10 cellular contexts compared by ENCODE assay signal in the genomic region with DNA sequence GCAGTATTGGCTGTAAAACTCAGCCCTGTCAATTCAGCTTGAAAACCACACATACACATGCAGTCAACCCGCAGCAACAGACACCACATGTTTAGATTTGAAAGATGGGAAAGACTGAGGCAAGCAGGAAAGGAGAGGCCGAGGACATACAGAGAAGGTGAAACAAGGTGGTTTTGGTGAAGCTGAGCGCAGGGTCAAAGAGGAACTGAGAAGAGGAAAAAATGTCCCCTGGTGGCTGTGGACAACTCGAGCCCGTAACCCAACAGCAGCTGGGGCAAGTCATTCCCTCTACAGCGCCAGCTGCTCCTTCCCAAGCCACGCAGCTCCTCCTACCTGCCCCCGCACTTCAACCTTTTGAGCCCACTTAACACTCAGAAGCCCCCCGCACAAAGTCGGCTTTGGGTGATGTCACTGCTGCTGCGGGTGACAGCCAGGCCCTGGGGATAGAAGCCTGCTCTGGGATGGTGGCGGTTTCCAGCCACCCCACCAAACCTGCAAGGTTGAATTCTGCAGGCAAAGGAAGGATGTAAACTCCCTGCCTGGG.
DNase-seq lines count a peak whose midpoint lies in the region; ATAC-seq, FAIRE-seq and TF ChIP-seq lines count a peak whose summit lies in the region.
"Had no signal": no experiment of that assay in that cellular context is flagged by ENCODE, and none has a peak within 500 bp of the region (broad histone marks: within the 10 kb centered on the region; RNA-seq: fewer than 3 reads in every experiment).

No MANE protein-coding gene starts in this region.

- ATAC-seq in HG03039 (IDR thresholded peaks at IDR 0.05; ENCODE audit: unreplicated experiment), result peak; percentile 60
- no peak for ATAC-seq in K562

- peaks cover 64% of the 10 kb centered on the region for H3K27me3 Mint-ChIP-seq in activated naive CD4-positive, alpha-beta T cell treated with anti-CD3 and anti-CD28 coated beads, Interleukin-2, amount 10 ng/mL, durations not matched to agents 7 days and 5 days

- CTCF ChIA-PET in K562 (lab: Yijun Ruan, JAX; ENCODE audit: low intra/inter-chr PET ratio), result no interaction called here
- CTCF ChIA-PET in activated naive CD4-positive, alpha-beta T cell treated with anti-CD3 and anti-CD28 coated beads, Interleukin-2, amount 10 ng/mL, durations not matched to agents 7 days and 5 days (lab: Charles Lee), result interaction anchor here (0.8 kb wide), 1 partner anchor 72 kb away, joined by 4 read pairs; no protein-coding TSS in a partner anchor

- no peak overlapping the region for H3K4me3 Mint-ChIP-seq in activated naive CD4-positive, alpha-beta T cell treated with anti-CD3 and anti-CD28 coated beads, Interleukin-2, amount 10 ng/mL, durations not matched to agents 7 days and 5 days

- H3K79me2 ChIP-seq in K562 (ENCODE audit: control insufficient read depth, insufficient read depth, low read length) (no peaks in the 10 kb centered on the region), smooth muscle cell (ENCODE audit: low read depth) (no peaks in the 10 kb centered on the region)

- BruUV-seq in K562 (replicated peaks; lab: Mats Ljungman, UMichigan), result no TSS peak

- H3K27ac ChIP-seq in K562 (ENCODE audit: extremely low read depth, low read depth, low read length) (no peak overlapping the region), smooth muscle cell (ENCODE audit: low read depth) (no peak overlapping the region)

- in situ Hi-C loops in K562 (cut with MboI), result no loop called here

- no peaks in the 10 kb centered on the region for H3K9me1 ChIP-seq in K562 (ENCODE audit: control insufficient read depth, insufficient read depth, low read length)

- H3K4me1 ChIP-seq in K562 (replicated peaks in 1 of 2; ENCODE audit: control insufficient read depth in 2 of 2, insufficient read depth in 2 of 2, low read length in 2 of 2) (peaks cover 0 to 9% of the 10 kb centered on the region in 2 experiments; a peak in 1 of 5 replicates), smooth muscle cell (ENCODE audit: low read depth) (no peaks in the 10 kb centered on the region)

- H3K36me3 ChIP-seq in K562 (ENCODE audit: control insufficient read depth, insufficient read depth, low read length), result no peaks in the 10 kb centered on the region
- no peaks in the 10 kb centered on the region for H3K36me3 ChIP-seq in smooth muscle cell (ENCODE audit: low read depth)
- H3K36me3 ChIP-seq: heart right ventricle had no signal

- TF ChIP-seq EP300 in K562 (IDR thresholded peaks at IDR 0.05; ENCODE audit: low read length), result no peak

- no peaks in the 10 kb centered on the region for H3K9me3 ChIP-seq in K562 (replicated peaks; ENCODE audit: control insufficient read depth, insufficient read depth, low read depth, low read length)
- H3K9me3 ChIP-seq in smooth muscle cell (replicated peaks; ENCODE audit: low read depth), result no peaks in the 10 kb centered on the region
- H3K9me3 ChIP-seq: heart right ventricle had no signal

- no peaks in the 10 kb centered on the region for H3F3A ChIP-seq in smooth muscle cell (ENCODE audit: low read depth)

- POLR2A ChIA-PET in K562 (lab: Yijun Ruan, JAX), result no interaction called here

- H4K20me1 ChIP-seq in K562 (replicated peaks; ENCODE audit: control insufficient read depth, insufficient read depth, low read length), result peaks cover 6% of the 10 kb centered on the region; the same call in 1 of the 2 replicates
- no peaks in the 10 kb centered on the region for H4K20me1 ChIP-seq in smooth muscle cell (ENCODE audit: low read depth)

- H3K4me1 Mint-ChIP-seq in activated naive CD4-positive, alpha-beta T cell treated with anti-CD3 and anti-CD28 coated beads, Interleukin-2, amount 10 ng/mL, durations not matched to agents 7 days and 5 days, result peaks cover 8% of the 10 kb centered on the region

- H3K36me3 Mint-ChIP-seq in activated naive CD4-positive, alpha-beta T cell treated with anti-CD3 and anti-CD28 coated beads, Interleukin-2, amount 10 ng/mL, durations not matched to agents 7 days and 5 days, result no peaks in the 10 kb centered on the region

- no peak overlapping the region for H2AFZ ChIP-seq in K562 (ENCODE audit: low read depth, low read length)
- no peak overlapping the region for H2AFZ ChIP-seq in smooth muscle cell (ENCODE audit: low read depth)

- H3K4me3 ChIP-seq in K562, result no peak overlapping the region
- no peak overlapping the region for H3K4me3 ChIP-seq in smooth muscle cell
- H3K4me3 ChIP-seq: heart right ventricle had no signal

- DNase-seq in CD1c-positive myeloid dendritic cell (ENCODE audit: extremely low spot score), result peak; percentile 31
- DNase-seq in GM19240 (ENCODE audit: insufficient read length, low spot score), result peak; percentile 87
- no peak for DNase-seq in K562 (ENCODE audit: extremely low read depth in 1 of 4, low spot score in 3 of 4)
- DNase-seq in dermis blood vessel endothelial cell, result no peak
- no peak for DNase-seq in stimulated activated CD4-positive, alpha-beta T cell treated with anti-CD3 and anti-CD28 coated beads, Interleukin-2, amount 100 ng/mL, for 24 hours
- no peak for DNase-seq in smooth muscle cell (lab: John Stamatoyannopoulos, UW; ENCODE audit: unreplicated experiment)
- DNase-seq in activated naive CD4-positive, alpha-beta T cell treated with anti-CD3 and anti-CD28 coated beads, Interleukin-2, amount 10 ng/mL, durations not matched to agents 7 days and 5 days, result no peak
- DNase-seq: heart right ventricle, SIG-M5 had no signal

- H3K4me2 ChIP-seq in K562 (ENCODE audit: insufficient read depth, low read length), result no peak overlapping the region
- H3K4me2 ChIP-seq in smooth muscle cell, result no peak overlapping the region

- H3K27ac Mint-ChIP-seq in activated naive CD4-positive, alpha-beta T cell treated with anti-CD3 and anti-CD28 coated beads, Interleukin-2, amount 10 ng/mL, durations not matched to agents 7 days and 5 days, result no peak overlapping the region

- H3K9ac ChIP-seq in K562 (ENCODE audit: insufficient read depth in 1 of 2, low read depth in 2 of 2, low read length in 2 of 2), result peak overlapping the region in 1 of 2 experiments; percentile 12; a peak in 1 of 4 replicates
- H3K9ac ChIP-seq in smooth muscle cell (ENCODE audit: low read depth), result no peak overlapping the region

- H3K9me3 Mint-ChIP-seq in activated naive CD4-positive, alpha-beta T cell treated with anti-CD3 and anti-CD28 coated beads, Interleukin-2, amount 10 ng/mL, durations not matched to agents 7 days and 5 days, result no peaks in the 10 kb centered on the region

- TF ChIP-seq CTCF in K562 (IDR thresholded peaks at IDR 0.05 in 2 of 3, conservative IDR thresholded peaks at IDR 0.05 in 1 of 3; ENCODE audit: insufficient read depth in 2 of 3, low read depth in 1 of 3, low read length in 3 of 3) (no peak), smooth muscle cell (IDR thresholded peaks at IDR 0.05; ENCODE audit: borderline replicate concordance, insufficient read depth, poor library complexity, severe bottlenecking) (no peak)

- FAIRE-seq in K562 (lab: Jason Lieb, UNC), result no peak

- TF ChIP-seq RAD21 in K562 (CRISPR knock-in tag; conservative IDR thresholded peaks at IDR 0.05 in 1 of 2, IDR thresholded peaks at IDR 0.05 in 1 of 2), result no peak

- WGBS in K562 (ENCODE audit: insufficient coverage, low coverage, missing lambda C conversion rate), result 3% methylated on average over 12 of the region's 12 CpGs
- whole genome bisulfite sequencing in smooth muscle cell (ENCODE audit: low lambda C conversion rate), result 82% methylated on average over 12 of the region's 12 CpGs

- H3K27me3 ChIP-seq in K562 (ENCODE audit: control insufficient read depth in 2 of 2, insufficient read depth in 2 of 2, low read length in 2 of 2) (peaks cover 84 to 93% of the 10 kb centered on the region in 2 experiments), smooth muscle cell (ENCODE audit: low read depth) (peaks cover 28% of the 10 kb centered on the region)

- no peak for TF ChIP-seq POLR2A in K562 (conservative IDR thresholded peaks at IDR 0.05)

- intact Hi-C loops in K562 (cut with micrococcal nuclease), result no loop called here

TF ChIP-seq in K562, 482 proteins besides CTCF, POLR2A, EP300 and RAD21:
- TF ChIP-seq SPI1 (IDR thresholded peaks at IDR 0.05; ENCODE audit: borderline replicate concordance, low read depth, low read length), result 0 out of 2 replicates have a peak, but pooled peaks have one; percentile 29
- TF ChIP-seq TCF3 (CRISPR knock-in tag; IDR thresholded peaks at IDR 0.05), result no peak

Comparison
In these comparisons a context has a peak if more than half of its experiments do, and no peak if none do; other contexts are left out.
1. DNase-seq: peak in CD1c-positive myeloid dendritic cell (single experiment) and GM19240 (single experiment); none in K562 (0 of 4), dermis blood vessel endothelial cell (single experiment), stimulated activated CD4-positive, alpha-beta T cell treated with anti-CD3 and anti-CD28 coated beads, Interleukin-2, amount 100 ng/mL, for 24 hours (0 of 2), smooth muscle cell (single experiment) and activated naive CD4-positive, alpha-beta T cell treated with anti-CD3 and anti-CD28 coated beads, Interleukin-2, amount 10 ng/mL, durations not matched to agents 7 days and 5 days (single experiment).